1 cellular context compared by ENCODE assay signal in the genomic region with DNA sequence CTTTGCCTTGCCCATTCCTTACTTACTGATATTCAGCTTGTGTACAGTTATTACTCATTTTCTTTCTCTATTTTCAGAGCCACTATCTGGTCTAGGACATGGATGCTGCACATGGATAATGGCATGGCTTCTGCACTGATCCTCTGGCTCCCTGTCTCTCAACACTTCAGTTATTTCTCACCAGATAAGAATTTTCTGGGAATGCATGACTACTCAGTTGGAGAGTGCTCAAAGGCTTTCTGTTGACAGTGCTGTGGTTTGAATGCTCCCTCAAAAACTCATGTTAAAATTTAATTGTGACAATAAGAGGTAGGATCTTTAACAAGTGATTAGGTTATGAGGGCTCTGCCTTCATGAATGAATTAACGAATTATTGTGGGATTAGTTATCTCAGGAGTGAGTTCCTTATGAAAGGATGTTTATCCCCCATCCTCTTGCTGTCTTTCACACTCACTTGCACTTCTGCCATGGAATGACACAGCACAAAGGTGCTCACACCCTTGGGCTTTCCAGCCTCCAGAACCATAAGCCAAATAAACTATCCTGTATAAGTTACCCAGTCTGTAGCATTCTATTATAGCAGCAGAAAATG.
TF ChIP-seq lines count a peak whose summit lies in the region.

No MANE protein-coding gene starts in this region.

TF ChIP-seq in K562, 482 proteins besides CTCF, POLR2A, EP300 and RAD21 (continued from another document and continues in another):
- TF ChIP-seq, protein P1, sequence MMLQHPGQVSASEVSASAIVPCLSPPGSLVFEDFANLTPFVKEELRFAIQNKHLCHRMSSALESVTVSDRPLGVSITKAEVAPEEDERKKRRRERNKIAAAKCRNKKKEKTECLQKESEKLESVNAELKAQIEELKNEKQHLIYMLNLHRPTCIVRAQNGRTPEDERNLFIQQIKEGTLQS (IDR thresholded peaks at IDR 0.05): peak; percentile 51; the same call in 1 of the 2 replicates
- TF ChIP-seq, protein P1 (CRISPR knock-in tag; conservative IDR thresholded peaks at IDR 0.05): peak; percentile 55; the same call in 1 of the 2 replicates
- no peak for TF ChIP-seq ESRRB (CRISPR knock-in tag; IDR thresholded peaks at IDR 0.05; ENCODE audit: borderline replicate concordance)
- peak in 1 of 2 experiments; percentile 59; a peak in 1 of 4 replicates for TF ChIP-seq TRIM24 (IDR thresholded peaks at IDR 0.05)
- TF ChIP-seq ZNF197 (CRISPR knock-in tag; IDR thresholded peaks at IDR 0.05; ENCODE audit: low read depth): no peak
- TF ChIP-seq POLR3G (IDR thresholded peaks at IDR 0.05; ENCODE audit: extremely low read depth, insufficient read length, insufficient replicate concordance): no peak
- no peak for TF ChIP-seq ZNF444 (CRISPR knock-in tag; IDR thresholded peaks at IDR 0.05)
- peak in 1 of 2 experiments; percentile 45; a peak in 1 of 4 replicates for TF ChIP-seq HDAC1 (IDR thresholded peaks at IDR 0.05)
- no peak for TF ChIP-seq ZNF77 (CRISPR knock-in tag; IDR thresholded peaks at IDR 0.05)
- TF ChIP-seq TSC22D4 (tag; IDR thresholded peaks at IDR 0.05): no peak
- TF ChIP-seq, protein P2, sequence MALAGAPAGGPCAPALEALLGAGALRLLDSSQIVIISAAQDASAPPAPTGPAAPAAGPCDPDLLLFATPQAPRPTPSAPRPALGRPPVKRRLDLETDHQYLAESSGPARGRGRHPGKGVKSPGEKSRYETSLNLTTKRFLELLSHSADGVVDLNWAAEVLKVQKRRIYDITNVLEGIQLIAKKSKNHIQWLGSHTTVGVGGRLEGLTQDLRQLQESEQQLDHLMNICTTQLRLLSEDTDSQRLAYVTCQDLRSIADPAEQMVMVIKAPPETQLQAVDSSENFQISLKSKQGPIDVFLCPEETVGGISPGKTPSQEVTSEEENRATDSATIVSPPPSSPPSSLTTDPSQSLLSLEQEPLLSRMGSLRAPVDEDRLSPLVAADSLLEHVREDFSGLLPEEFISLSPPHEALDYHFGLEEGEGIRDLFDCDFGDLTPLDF (CRISPR knock-in tag; IDR thresholded peaks at IDR 0.05): no peak
- peak; percentile 27 to 65; a peak in 2 of 4 replicates for TF ChIP-seq FOXK2 (conservative IDR thresholded peaks at IDR 0.05 in 1 of 2, IDR thresholded peaks at IDR 0.05 in 1 of 2; ENCODE audit: low read depth in 2 of 2)
- TF ChIP-seq ASH1L (IDR thresholded peaks at IDR 0.05; ENCODE audit: borderline replicate concordance, low read depth, partially characterized antibody): no peak
- peak; percentile 80 for TF ChIP-seq ZNF316 (IDR thresholded peaks at IDR 0.05)
- no peak for TF ChIP-seq NR2C1 (IDR thresholded peaks at IDR 0.05)
- 0 out of 2 replicates have a peak, but pooled peaks have one; percentile 44 for TF ChIP-seq NR2C1 (tag; IDR thresholded peaks at IDR 0.05)
- TF ChIP-seq ZSCAN32 (CRISPR knock-in tag; IDR thresholded peaks at IDR 0.05): no peak
- no peak for TF ChIP-seq SAFB (IDR thresholded peaks at IDR 0.05; ENCODE audit: borderline replicate concordance, low read depth, low read length)
- TF ChIP-seq, protein P3, sequence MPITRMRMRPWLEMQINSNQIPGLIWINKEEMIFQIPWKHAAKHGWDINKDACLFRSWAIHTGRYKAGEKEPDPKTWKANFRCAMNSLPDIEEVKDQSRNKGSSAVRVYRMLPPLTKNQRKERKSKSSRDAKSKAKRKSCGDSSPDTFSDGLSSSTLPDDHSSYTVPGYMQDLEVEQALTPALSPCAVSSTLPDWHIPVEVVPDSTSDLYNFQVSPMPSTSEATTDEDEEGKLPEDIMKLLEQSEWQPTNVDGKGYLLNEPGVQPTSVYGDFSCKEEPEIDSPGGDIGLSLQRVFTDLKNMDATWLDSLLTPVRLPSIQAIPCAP (CRISPR knock-in tag; IDR thresholded peaks at IDR 0.05; ENCODE audit: borderline replicate concordance): no peak
- TF ChIP-seq, protein P4, sequence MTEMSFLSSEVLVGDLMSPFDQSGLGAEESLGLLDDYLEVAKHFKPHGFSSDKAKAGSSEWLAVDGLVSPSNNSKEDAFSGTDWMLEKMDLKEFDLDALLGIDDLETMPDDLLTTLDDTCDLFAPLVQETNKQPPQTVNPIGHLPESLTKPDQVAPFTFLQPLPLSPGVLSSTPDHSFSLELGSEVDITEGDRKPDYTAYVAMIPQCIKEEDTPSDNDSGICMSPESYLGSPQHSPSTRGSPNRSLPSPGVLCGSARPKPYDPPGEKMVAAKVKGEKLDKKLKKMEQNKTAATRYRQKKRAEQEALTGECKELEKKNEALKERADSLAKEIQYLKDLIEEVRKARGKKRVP (CRISPR knock-in tag; IDR thresholded peaks at IDR 0.05): no peak
- no peak for TF ChIP-seq FIP1L1 (IDR thresholded peaks at IDR 0.05; ENCODE audit: low read depth, low read length, poor library complexity, severe bottlenecking)
- TF ChIP-seq ZNF644 (tag; IDR thresholded peaks at IDR 0.05; ENCODE audit: low read depth): peak; percentile 75; the same call in 1 of the 2 replicates
- no peak for TF ChIP-seq ELF2 (CRISPR knock-in tag; IDR thresholded peaks at IDR 0.05)
- no peak for TF ChIP-seq ZFP30 (CRISPR knock-in tag; IDR thresholded peaks at IDR 0.05; ENCODE audit: borderline replicate concordance)
- TF ChIP-seq, protein P5, sequence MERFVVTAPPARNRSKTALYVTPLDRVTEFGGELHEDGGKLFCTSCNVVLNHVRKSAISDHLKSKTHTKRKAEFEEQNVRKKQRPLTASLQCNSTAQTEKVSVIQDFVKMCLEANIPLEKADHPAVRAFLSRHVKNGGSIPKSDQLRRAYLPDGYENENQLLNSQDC (CRISPR knock-in tag; IDR thresholded peaks at IDR 0.05): no peak
- TF ChIP-seq, protein P6, sequence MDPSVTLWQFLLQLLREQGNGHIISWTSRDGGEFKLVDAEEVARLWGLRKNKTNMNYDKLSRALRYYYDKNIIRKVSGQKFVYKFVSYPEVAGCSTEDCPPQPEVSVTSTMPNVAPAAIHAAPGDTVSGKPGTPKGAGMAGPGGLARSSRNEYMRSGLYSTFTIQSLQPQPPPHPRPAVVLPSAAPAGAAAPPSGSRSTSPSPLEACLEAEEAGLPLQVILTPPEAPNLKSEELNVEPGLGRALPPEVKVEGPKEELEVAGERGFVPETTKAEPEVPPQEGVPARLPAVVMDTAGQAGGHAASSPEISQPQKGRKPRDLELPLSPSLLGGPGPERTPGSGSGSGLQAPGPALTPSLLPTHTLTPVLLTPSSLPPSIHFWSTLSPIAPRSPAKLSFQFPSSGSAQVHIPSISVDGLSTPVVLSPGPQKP (CRISPR knock-in tag; IDR thresholded peaks at IDR 0.05): no peak
- TF ChIP-seq HLTF (IDR thresholded peaks at IDR 0.05): no peak
- TF ChIP-seq CCAR2 (IDR thresholded peaks at IDR 0.05; ENCODE audit: low read depth, low read length): no peak
- no peak for TF ChIP-seq RBM17 (IDR thresholded peaks at IDR 0.05; ENCODE audit: borderline replicate concordance, low read depth, low read length)
- no peak for TF ChIP-seq HDAC8 (tag; IDR thresholded peaks at IDR 0.05)
- no peak for TF ChIP-seq ZNF274 (IDR thresholded peaks at IDR 0.05; ENCODE audit: borderline replicate concordance, low read depth, low read length)
- TF ChIP-seq, protein P7, sequence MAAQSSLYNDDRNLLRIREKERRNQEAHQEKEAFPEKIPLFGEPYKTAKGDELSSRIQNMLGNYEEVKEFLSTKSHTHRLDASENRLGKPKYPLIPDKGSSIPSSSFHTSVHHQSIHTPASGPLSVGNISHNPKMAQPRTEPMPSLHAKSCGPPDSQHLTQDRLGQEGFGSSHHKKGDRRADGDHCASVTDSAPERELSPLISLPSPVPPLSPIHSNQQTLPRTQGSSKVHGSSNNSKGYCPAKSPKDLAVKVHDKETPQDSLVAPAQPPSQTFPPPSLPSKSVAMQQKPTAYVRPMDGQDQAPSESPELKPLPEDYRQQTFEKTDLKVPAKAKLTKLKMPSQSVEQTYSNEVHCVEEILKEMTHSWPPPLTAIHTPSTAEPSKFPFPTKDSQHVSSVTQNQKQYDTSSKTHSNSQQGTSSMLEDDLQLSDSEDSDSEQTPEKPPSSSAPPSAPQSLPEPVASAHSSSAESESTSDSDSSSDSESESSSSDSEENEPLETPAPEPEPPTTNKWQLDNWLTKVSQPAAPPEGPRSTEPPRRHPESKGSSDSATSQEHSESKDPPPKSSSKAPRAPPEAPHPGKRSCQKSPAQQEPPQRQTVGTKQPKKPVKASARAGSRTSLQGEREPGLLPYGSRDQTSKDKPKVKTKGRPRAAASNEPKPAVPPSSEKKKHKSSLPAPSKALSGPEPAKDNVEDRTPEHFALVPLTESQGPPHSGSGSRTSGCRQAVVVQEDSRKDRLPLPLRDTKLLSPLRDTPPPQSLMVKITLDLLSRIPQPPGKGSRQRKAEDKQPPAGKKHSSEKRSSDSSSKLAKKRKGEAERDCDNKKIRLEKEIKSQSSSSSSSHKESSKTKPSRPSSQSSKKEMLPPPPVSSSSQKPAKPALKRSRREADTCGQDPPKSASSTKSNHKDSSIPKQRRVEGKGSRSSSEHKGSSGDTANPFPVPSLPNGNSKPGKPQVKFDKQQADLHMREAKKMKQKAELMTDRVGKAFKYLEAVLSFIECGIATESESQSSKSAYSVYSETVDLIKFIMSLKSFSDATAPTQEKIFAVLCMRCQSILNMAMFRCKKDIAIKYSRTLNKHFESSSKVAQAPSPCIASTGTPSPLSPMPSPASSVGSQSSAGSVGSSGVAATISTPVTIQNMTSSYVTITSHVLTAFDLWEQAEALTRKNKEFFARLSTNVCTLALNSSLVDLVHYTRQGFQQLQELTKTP (IDR thresholded peaks at IDR 0.05; ENCODE audit: low read depth in 1 of 2, partially characterized antibody in 2 of 2): peak in 1 of 2 experiments; percentile 20
- peak; percentile 74; the same call in 1 of the 2 replicates for TF ChIP-seq ZNF668 (CRISPR knock-in tag; IDR thresholded peaks at IDR 0.05)
- TF ChIP-seq POLR2AphosphoS5 (IDR thresholded peaks at IDR 0.05; ENCODE audit: control insufficient read depth, insufficient read depth, low read depth, low read length): no peak
- TF ChIP-seq MTA3 (IDR thresholded peaks at IDR 0.05; ENCODE audit: borderline replicate concordance): no peak
- peak; percentile 59 for TF ChIP-seq NCOR1 (IDR thresholded peaks at IDR 0.05)
- no peak for TF ChIP-seq ZNF212 (CRISPR knock-in tag; IDR thresholded peaks at IDR 0.05)
- TF ChIP-seq ZBED1 (IDR thresholded peaks at IDR 0.05): no peak
- TF ChIP-seq EP400 (IDR thresholded peaks at IDR 0.05): 0 out of 2 replicates have a peak, but pooled peaks have one; percentile 31
